In genomic region chr1:192539450-192540132, GRCh38 we compare ENCODE assay signal across 8 cellular contexts. TPM values are rescaled to one million over a fixed set of nuclear protein-coding genes. Genes with fewer than 3 reads are reported as not detected.
DNase-seq lines count a peak whose midpoint lies in the region; ATAC-seq and TF ChIP-seq lines count a peak whose summit lies in the region.

No MANE protein-coding gene starts in this region.

- ATAC-seq in HG03342 (IDR thresholded peaks at IDR 0.05; ENCODE audit: unreplicated experiment) = peak; percentile 33
- ATAC-seq in stimulated activated effector memory CD8-positive, alpha-beta T cell treated with anti-CD3 and anti-CD28 coated beads, Interleukin-12 subunit alpha, Interleukin-12 subunit beta, amount 100 ng/mL, for 72 hours = peak; percentile 48

- no peaks in the 10 kb centered on the region for H3K9me3 ChIP-seq in iPS-15b (ENCODE audit: control insufficient read depth, insufficient read depth, low read length)

- H3K36me3 ChIP-seq in BJ (ENCODE audit: control insufficient read depth, insufficient read depth, low read length) = no peaks in the 10 kb centered on the region
- H3K36me3 ChIP-seq in iPS-15b (ENCODE audit: control insufficient read depth, insufficient read depth, low read length) = no peaks in the 10 kb centered on the region

- CTCF ChIA-PET in BJ (lab: Yijun Ruan, JAX) = interaction anchor here (0.9 to 1.0 kb wide), 5 partner anchors 11 to 42 kb away, joined by 3 to 4 read pairs (median 3); no protein-coding TSS in a partner anchor

- H3K9me3 Mint-ChIP-seq in stimulated activated effector memory CD8-positive, alpha-beta T cell treated with anti-CD3 and anti-CD28 coated beads, Interleukin-12 subunit alpha, Interleukin-12 subunit beta, amount 100 ng/mL, for 72 hours = no peaks in the 10 kb centered on the region

- H3K4me1 Mint-ChIP-seq in stimulated activated effector memory CD8-positive, alpha-beta T cell treated with anti-CD3 and anti-CD28 coated beads, Interleukin-12 subunit alpha, Interleukin-12 subunit beta, amount 100 ng/mL, for 72 hours = peaks cover 60% of the 10 kb centered on the region

- H3K36me3 Mint-ChIP-seq in stimulated activated effector memory CD8-positive, alpha-beta T cell treated with anti-CD3 and anti-CD28 coated beads, Interleukin-12 subunit alpha, Interleukin-12 subunit beta, amount 100 ng/mL, for 72 hours = peaks cover 11% of the 10 kb centered on the region

- H3K9ac ChIP-seq in iPS-15b (ENCODE audit: low read depth, low read length) = peak overlapping the region; percentile 2

- TF ChIP-seq CTCF in BJ (IDR thresholded peaks at IDR 0.05; ENCODE audit: insufficient read depth, low read depth, low read length) = no peak
- no peak for TF ChIP-seq CTCF in GM10266 (IDR thresholded peaks at IDR 0.05; ENCODE audit: control insufficient read depth, insufficient read depth, low read depth, missing control alignments)

- peak overlapping the region; percentile 93 for H3K27ac Mint-ChIP-seq in stimulated activated effector memory CD8-positive, alpha-beta T cell treated with anti-CD3 and anti-CD28 coated beads, Interleukin-12 subunit alpha, Interleukin-12 subunit beta, amount 100 ng/mL, for 72 hours

- H3K4me1 ChIP-seq in iPS-15b (ENCODE audit: control insufficient read depth, insufficient read depth, low read length) = peaks cover 10% of the 10 kb centered on the region

- no peaks in the 10 kb centered on the region for H3K27me3 ChIP-seq in BJ (ENCODE audit: control insufficient read depth, insufficient read depth, low read length)
- H3K27me3 ChIP-seq in iPS-15b (ENCODE audit: control insufficient read depth, insufficient read depth, low read length) = no peaks in the 10 kb centered on the region

- H3K4me3 Mint-ChIP-seq in stimulated activated effector memory CD8-positive, alpha-beta T cell treated with anti-CD3 and anti-CD28 coated beads, Interleukin-12 subunit alpha, Interleukin-12 subunit beta, amount 100 ng/mL, for 72 hours = peak overlapping the region; percentile 53

- POLR2A ChIA-PET in BJ (lab: Charles Lee) = interaction anchor here (0.6 kb wide), 1 partner anchor 589 kb away, joined by 3 read pairs; no protein-coding TSS in a partner anchor

- no peak overlapping the region for H3K4me3 ChIP-seq in BJ (ENCODE audit: low read depth, low read length)
- H3K4me3 ChIP-seq in iPS-15b (ENCODE audit: low read depth, low read length) = no peak overlapping the region

- DNase-seq in BJ (ENCODE audit: low read depth) (peak; percentile 87), amniotic epithelial cell (ENCODE audit: low read depth) (peak; percentile 97), GM10266 (ENCODE audit: extremely low spot score) (no peak), 8988T (no peak), NCI-H82 (lab: John Stamatoyannopoulos, UW) (no peak)
- DNase-seq in stimulated activated effector memory CD8-positive, alpha-beta T cell treated with anti-CD3 and anti-CD28 coated beads, Interleukin-12 subunit alpha, Interleukin-12 subunit beta, amount 100 ng/mL, for 72 hours (ENCODE audit: low spot score in 2 of 2) = no peak

RNA-seq across cellular contexts. Expression of gene RGS1, which starts 36.0 kb away (rescaled TPM):
- not detected in 2 replicates for polyA plus RNA-seq in BJ (2011; rRNA removed)
- polyA minus RNA-seq in BJ (2011; rRNA and poly(A)+ RNA removed) = not detected in 2 replicates

Comparison
In these comparisons a context has a peak if more than half of its experiments do, and no peak if none do; other contexts are left out.
1. DNase-seq: peak in BJ (single experiment) and amniotic epithelial cell (single experiment); none in stimulated activated effector memory CD8-positive, alpha-beta T cell treated with anti-CD3 and anti-CD28 coated beads, Interleukin-12 subunit alpha, Interleukin-12 subunit beta, amount 100 ng/mL, for 72 hours (0 of 2), GM10266 (single experiment), 8988T (single experiment) and NCI-H82 (single experiment).